12 cellular contexts compared by ENCODE assay signal in genomic region chr12:59736786-59737185, GRCh38.
DNase-seq lines count a peak whose midpoint lies in the region; ATAC-seq and TF ChIP-seq lines count a peak whose summit lies in the region.
"Had no signal": no experiment of that assay in that cellular context is flagged by ENCODE, and none has a peak within 500 bp of the region (broad histone marks: within the 10 kb centered on the region; RNA-seq: fewer than 3 reads in every experiment).

No MANE protein-coding gene starts in this region.

- H4K20me1 ChIP-seq in PC-9 (ENCODE audit: insufficient read depth) = no peaks in the 10 kb centered on the region

- H3K27ac ChIP-seq in PC-9 (no peak overlapping the region), subcutaneous abdominal adipose tissue (ENCODE audit: low read depth, low read length) (peak overlapping the region; percentile 56)
- H3K27ac ChIP-seq: C4-2B, SJSA1 had no signal

- no peaks in the 10 kb centered on the region for H3K4me1 ChIP-seq in PC-9 (replicated peaks; ENCODE audit: insufficient read depth)
- H3K4me1 ChIP-seq in subcutaneous abdominal adipose tissue (ENCODE audit: control insufficient read depth in 5 of 5, insufficient read depth in 5 of 5, low read length in 5 of 5) = peaks cover 0 to 29% (median 10%) of the 10 kb centered on the region in 5 donors
- no peaks in the 10 kb centered on the region for H3K4me1 ChIP-seq in mucosa of descending colon (ENCODE audit: low read depth)
- H3K4me1 ChIP-seq: SJSA1 had no signal

- H3K36me3 ChIP-seq in PC-9 (ENCODE audit: low read depth) = no peaks in the 10 kb centered on the region
- H3K36me3 ChIP-seq in subcutaneous abdominal adipose tissue (ENCODE audit: control insufficient read depth in 5 of 5, insufficient read depth in 5 of 5, low read length in 5 of 5) = peaks cover 0 to 8% (median 7%) of the 10 kb centered on the region in 5 donors
- H3K36me3 ChIP-seq in mucosa of descending colon (ENCODE audit: low read depth) = no peaks in the 10 kb centered on the region
- H3K36me3 ChIP-seq: SJSA1 had no signal

- peak overlapping the region; percentile 18 for H3K27ac Mint-ChIP-seq in activated T-cell treated with anti-CD3 and anti-CD28 coated beads, Interleukin-2, amount 50 U/mL, for 24 hours
- no peak overlapping the region for H3K27ac Mint-ChIP-seq in activated T-cell treated with anti-CD3 and anti-CD28 coated beads, Interleukin-2, amount 50 U/mL, for 72 hours
- no peak overlapping the region for H3K27ac Mint-ChIP-seq in activated CD4-positive, alpha-beta T cell treated with anti-CD3 and anti-CD28 coated beads, Interleukin-2, amount 10 ng/mL, durations not matched to agents 24 days and 14 days
- H3K27ac Mint-ChIP-seq: activated naive CD4-positive, alpha-beta T cell treated with anti-CD3 and anti-CD28 coated beads, Interleukin-2, amount 50 U/mL, for 24 hours had no signal

- no peak overlapping the region for H3K9ac ChIP-seq in subcutaneous abdominal adipose tissue (ENCODE audit: low read length in 5 of 5)

- H3K27me3 Mint-ChIP-seq in activated T-cell treated with anti-CD3 and anti-CD28 coated beads, Interleukin-2, amount 50 U/mL, for 24 hours = no peaks in the 10 kb centered on the region
- H3K27me3 Mint-ChIP-seq in activated T-cell treated with anti-CD3 and anti-CD28 coated beads, Interleukin-2, amount 50 U/mL, for 72 hours (ENCODE audit: low read depth) = no peaks in the 10 kb centered on the region
- no peaks in the 10 kb centered on the region for H3K27me3 Mint-ChIP-seq in activated CD4-positive, alpha-beta T cell treated with anti-CD3 and anti-CD28 coated beads, Interleukin-2, amount 10 ng/mL, durations not matched to agents 24 days and 14 days
- H3K27me3 Mint-ChIP-seq: activated naive CD4-positive, alpha-beta T cell treated with anti-CD3 and anti-CD28 coated beads, Interleukin-2, amount 50 U/mL, for 24 hours had no signal

- peaks cover 72% of the 10 kb centered on the region for H3K36me3 Mint-ChIP-seq in activated T-cell treated with anti-CD3 and anti-CD28 coated beads, Interleukin-2, amount 50 U/mL, for 24 hours (ENCODE audit: low read depth)
- peaks cover 6 to 8% of the 10 kb centered on the region in 2 donors for H3K36me3 Mint-ChIP-seq in activated T-cell treated with anti-CD3 and anti-CD28 coated beads, Interleukin-2, amount 50 U/mL, for 72 hours (ENCODE audit: insufficient read depth in 2 of 2)
- peaks cover 3% of the 10 kb centered on the region for H3K36me3 Mint-ChIP-seq in activated CD4-positive, alpha-beta T cell treated with anti-CD3 and anti-CD28 coated beads, Interleukin-2, amount 10 ng/mL, durations not matched to agents 24 days and 14 days (ENCODE audit: low read depth)

- intact Hi-C loops in PC-9 (cut with micrococcal nuclease; ENCODE audit: unreplicated experiment) (no loop called here), mucosa of descending colon (cut with DNase I, micrococcal nuclease) (no loop called here)
- intact Hi-C loops in activated CD4-positive, alpha-beta T cell treated with anti-CD3 and anti-CD28 coated beads, Interleukin-2, amount 10 ng/mL, durations not matched to agents 24 days and 14 days (cut with micrococcal nuclease) = no loop called here

- H3K4me2 ChIP-seq in PC-9 = no peak overlapping the region

- H3K9me2 ChIP-seq in PC-9 (ENCODE audit: insufficient read depth) = no peaks in the 10 kb centered on the region

- CTCF ChIA-PET in PC-9 (lab: Charles Lee) = no interaction called here

- peaks cover 17% of the 10 kb centered on the region for H3K4me1 Mint-ChIP-seq in activated T-cell treated with anti-CD3 and anti-CD28 coated beads, Interleukin-2, amount 50 U/mL, for 24 hours (ENCODE audit: low read depth)
- H3K4me1 Mint-ChIP-seq in activated T-cell treated with anti-CD3 and anti-CD28 coated beads, Interleukin-2, amount 50 U/mL, for 72 hours (ENCODE audit: low read depth) = peaks cover 6% of the 10 kb centered on the region
- peaks cover 6% of the 10 kb centered on the region for H3K4me1 Mint-ChIP-seq in activated CD4-positive, alpha-beta T cell treated with anti-CD3 and anti-CD28 coated beads, Interleukin-2, amount 10 ng/mL, durations not matched to agents 24 days and 14 days

- POLR2A ChIA-PET in PC-9 (lab: Charles Lee; ENCODE audit: unreplicated experiment) = no interaction called here

- no peak overlapping the region for H3K4me3 Mint-ChIP-seq in activated T-cell treated with anti-CD3 and anti-CD28 coated beads, Interleukin-2, amount 50 U/mL, for 24 hours
- no peak overlapping the region for H3K4me3 Mint-ChIP-seq in activated T-cell treated with anti-CD3 and anti-CD28 coated beads, Interleukin-2, amount 50 U/mL, for 72 hours
- no peak overlapping the region for H3K4me3 Mint-ChIP-seq in activated CD4-positive, alpha-beta T cell treated with anti-CD3 and anti-CD28 coated beads, Interleukin-2, amount 10 ng/mL, durations not matched to agents 24 days and 14 days
- H3K4me3 Mint-ChIP-seq: activated naive CD4-positive, alpha-beta T cell treated with anti-CD3 and anti-CD28 coated beads, Interleukin-2, amount 50 U/mL, for 24 hours had no signal

- H3K27me3 ChIP-seq in PC-9 (ENCODE audit: insufficient read depth, low read depth) (no peaks in the 10 kb centered on the region), subcutaneous abdominal adipose tissue (ENCODE audit: control insufficient read depth in 5 of 5, insufficient read depth in 4 of 5, low read length in 5 of 5) (no peaks in the 10 kb centered on the region)
- H3K27me3 ChIP-seq: SJSA1 had no signal

- no TSS peak for BruUV-seq in PC-9 (replicated peaks; lab: Mats Ljungman, UMichigan)

- no peaks in the 10 kb centered on the region for H3K9me3 ChIP-seq in PC-9 (ENCODE audit: insufficient read depth, low read depth)
- H3K9me3 ChIP-seq in subcutaneous abdominal adipose tissue (ENCODE audit: control insufficient read depth in 5 of 5, low read length in 5 of 5) = no peaks in the 10 kb centered on the region
- no peaks in the 10 kb centered on the region for H3K9me3 ChIP-seq in mucosa of descending colon
- H3K9me3 ChIP-seq: SJSA1 had no signal

- TF ChIP-seq CTCF in PC-9 (conservative IDR thresholded peaks at IDR 0.05) (no peak), fibroblast of mammary gland (conservative IDR thresholded peaks at IDR 0.05; ENCODE audit: control insufficient read depth, insufficient read depth, low read depth, low read length) (no peak), mucosa of descending colon (IDR thresholded peaks at IDR 0.05) (no peak)

- no peak for ATAC-seq in activated T-cell treated with anti-CD3 and anti-CD28 coated beads, Interleukin-2, amount 50 U/mL, for 72 hours (replicated peaks in 1 of 2)
- no peak for ATAC-seq in mucosa of descending colon

- H3K79me2 ChIP-seq in PC-9 (ENCODE audit: low read depth) = no peaks in the 10 kb centered on the region

- H3K9me3 Mint-ChIP-seq in activated T-cell treated with anti-CD3 and anti-CD28 coated beads, Interleukin-2, amount 50 U/mL, for 24 hours = no peaks in the 10 kb centered on the region
- no peaks in the 10 kb centered on the region for H3K9me3 Mint-ChIP-seq in activated T-cell treated with anti-CD3 and anti-CD28 coated beads, Interleukin-2, amount 50 U/mL, for 72 hours
- H3K9me3 Mint-ChIP-seq in activated CD4-positive, alpha-beta T cell treated with anti-CD3 and anti-CD28 coated beads, Interleukin-2, amount 10 ng/mL, durations not matched to agents 24 days and 14 days = no peaks in the 10 kb centered on the region

- DNase-seq in activated T-cell treated with anti-CD3 and anti-CD28 coated beads, Interleukin-2, amount 50 U/mL, for 24 hours = no peak
- no peak for DNase-seq in activated T-cell treated with anti-CD3 and anti-CD28 coated beads, Interleukin-2, amount 50 U/mL, for 72 hours
- peak; percentile 19 to 68 for DNase-seq in PC-9
- DNase-seq in fibroblast of mammary gland (ENCODE audit: low read depth) = peak; percentile 91
- DNase-seq in NCI-H2029 treated with DMSO at 0.1 percent for 48 hours (lab: John Stamatoyannopoulos, UW) = no peak
- no peak for DNase-seq in activated CD4-positive, alpha-beta T cell treated with anti-CD3 and anti-CD28 coated beads, Interleukin-2, amount 10 ng/mL, durations not matched to agents 24 days and 14 days
- DNase-seq in mucosa of descending colon = no peak
- DNase-seq: stimulated activated CD4-positive, alpha-beta T cell treated with anti-CD3 and anti-CD28 coated beads, Interleukin-1b, Interleukin-23, amount 100 ng/mL, for 48 hours had no signal

- no peak overlapping the region for H2AFZ ChIP-seq in PC-9

- no peak overlapping the region for H3K4me3 ChIP-seq in PC-9
- H3K4me3 ChIP-seq in fibroblast of mammary gland (ENCODE audit: control insufficient read depth, low read depth, low read length) = no peak overlapping the region
- no peak overlapping the region for H3K4me3 ChIP-seq in subcutaneous abdominal adipose tissue (ENCODE audit: low read depth in 1 of 5, low read length in 5 of 5)
- H3K4me3 ChIP-seq in mucosa of descending colon = no peak overlapping the region
- H3K4me3 ChIP-seq: SJSA1 had no signal

- H3F3A ChIP-seq in PC-9 (ENCODE audit: insufficient read depth, low read depth) = no peaks in the 10 kb centered on the region

Comparison
In these comparisons a context has a peak if more than half of its experiments do, and no peak if none do; other contexts are left out.
1. DNase-seq: peak in PC-9 (2 of 2) and fibroblast of mammary gland (single experiment); none in activated T-cell treated with anti-CD3 and anti-CD28 coated beads, Interleukin-2, amount 50 U/mL, for 24 hours (single experiment), activated T-cell treated with anti-CD3 and anti-CD28 coated beads, Interleukin-2, amount 50 U/mL, for 72 hours (0 of 2), NCI-H2029 treated with DMSO at 0.1 percent for 48 hours (single experiment), activated CD4-positive, alpha-beta T cell treated with anti-CD3 and anti-CD28 coated beads, Interleukin-2, amount 10 ng/mL, durations not matched to agents 24 days and 14 days (single experiment) and mucosa of descending colon (0 of 3).